20 cellular contexts compared by ENCODE assay signal in genomic region chr17:79989106-79989835, GRCh38. TPM values are rescaled to one million over a fixed set of nuclear protein-coding genes. Genes with fewer than 3 reads are reported as not detected.
DNase-seq lines count a peak whose midpoint lies in the region; ATAC-seq and TF ChIP-seq lines count a peak whose summit lies in the region.
"Had no signal": no experiment of that assay in that cellular context is flagged by ENCODE, and none has a peak within 500 bp of the region (broad histone marks: within the 10 kb centered on the region; RNA-seq: fewer than 3 reads in every experiment).

No MANE protein-coding gene starts in this region.

- H3K4me1 Mint-ChIP-seq in GM23338: peaks cover 66% of the 10 kb centered on the region
- peaks cover 66% of the 10 kb centered on the region for H3K4me1 Mint-ChIP-seq in osteocyte (ENCODE audit: unreplicated experiment)
- H3K4me1 Mint-ChIP-seq in activated CD4-positive, alpha-beta memory T cell treated with anti-CD3 and anti-CD28 coated beads, Interleukin-2, amount 10 ng/mL, durations not matched to agents 7 days and 5 days: peaks cover 18% of the 10 kb centered on the region

- H3K4me3 Mint-ChIP-seq in GM23338 (no peak overlapping the region), osteocyte (ENCODE audit: unreplicated experiment) (no peak overlapping the region)
- no peak overlapping the region for H3K4me3 Mint-ChIP-seq in activated CD4-positive, alpha-beta memory T cell treated with anti-CD3 and anti-CD28 coated beads, Interleukin-2, amount 10 ng/mL, durations not matched to agents 7 days and 5 days
- H3K4me3 Mint-ChIP-seq: activated CD4-positive, alpha-beta T cell treated with anti-CD3 and anti-CD28 coated beads, Interleukin-2, amount 10 ng/mL, durations not matched to agents 7 days and 5 days had no signal

- no peak overlapping the region for H3K4me2 ChIP-seq in GM23338

- H3K79me2 ChIP-seq in GM23338 (replicated peaks; ENCODE audit: insufficient read depth): peaks cover 56% of the 10 kb centered on the region

- H3K27me3 ChIP-seq in GM23338 (ENCODE audit: insufficient read depth): no peaks in the 10 kb centered on the region
- H3K27me3 ChIP-seq in duodenal mucosa (ENCODE audit: control insufficient read depth in 1 of 2, insufficient read depth in 2 of 2, low read length in 2 of 2): no peaks in the 10 kb centered on the region
- H3K27me3 ChIP-seq: cardiac muscle cell, esophagus muscularis mucosa had no signal

- H3F3A ChIP-seq in GM23338 (replicated peaks; ENCODE audit: low read depth): peaks cover 7% of the 10 kb centered on the region; the same call in 1 of the 2 replicates

- H3K27ac Mint-ChIP-seq in GM23338 (peak overlapping the region; percentile 12; the same call in 1 of the 2 replicates), osteocyte (ENCODE audit: unreplicated experiment) (peak overlapping the region; percentile 94)
- no peak overlapping the region for H3K27ac Mint-ChIP-seq in activated CD4-positive, alpha-beta memory T cell treated with anti-CD3 and anti-CD28 coated beads, Interleukin-2, amount 10 ng/mL, durations not matched to agents 7 days and 5 days
- H3K27ac Mint-ChIP-seq: activated CD4-positive, alpha-beta T cell treated with anti-CD3 and anti-CD28 coated beads, Interleukin-2, amount 10 ng/mL, durations not matched to agents 7 days and 5 days had no signal

- H3K27ac ChIP-seq in 22Rv1 (peak overlapping the region; percentile 97), GM23338 (ENCODE audit: low read depth) (peak overlapping the region; percentile 59; the same call in 1 of the 2 replicates), duodenal mucosa (ENCODE audit: low read depth, low read length) (no peak overlapping the region)
- H3K27ac ChIP-seq: esophagus muscularis mucosa had no signal

- peaks cover 45% of the 10 kb centered on the region for H3K4me1 ChIP-seq in GM23338 (ENCODE audit: insufficient read depth)
- peaks cover 85 to 89% of the 10 kb centered on the region in 2 donors for H3K4me1 ChIP-seq in duodenal mucosa (ENCODE audit: control insufficient read depth in 1 of 2, insufficient read depth in 2 of 2, low read length in 2 of 2)

- peaks cover 17% of the 10 kb centered on the region for H3K27me3 Mint-ChIP-seq in GM23338 (ENCODE audit: insufficient read depth, low read depth, poor library complexity)
- H3K27me3 Mint-ChIP-seq in osteocyte (ENCODE audit: unreplicated experiment): no peaks in the 10 kb centered on the region
- H3K27me3 Mint-ChIP-seq in activated CD4-positive, alpha-beta memory T cell treated with anti-CD3 and anti-CD28 coated beads, Interleukin-2, amount 10 ng/mL, durations not matched to agents 7 days and 5 days: peaks cover 11% of the 10 kb centered on the region
- H3K27me3 Mint-ChIP-seq: activated CD4-positive, alpha-beta T cell treated with anti-CD3 and anti-CD28 coated beads, Interleukin-2, amount 10 ng/mL, durations not matched to agents 7 days and 5 days; stimulated activated naive CD8-positive, alpha-beta T cell treated with anti-CD3 and anti-CD28 coated beads, Interleukin-15, amount 100 ng/mL, for 72 hours had no signal

- no peaks in the 10 kb centered on the region for H3K9me3 ChIP-seq in duodenal mucosa (ENCODE audit: control insufficient read depth in 1 of 2, low read length in 2 of 2)
- H3K9me3 ChIP-seq: esophagus muscularis mucosa, left lung had no signal

- no peak overlapping the region for H2AFZ ChIP-seq in GM23338

- ATAC-seq in GM23338: no peak; the same call in 2 of the 3 replicates
- ATAC-seq in HG02571 (IDR thresholded peaks at IDR 0.05; ENCODE audit: unreplicated experiment): no peak
- ATAC-seq: left lung; stimulated activated naive CD8-positive, alpha-beta T cell treated with anti-CD3 and anti-CD28 coated beads, Interleukin-15, amount 100 ng/mL, for 72 hours had no signal

- H4K20me1 ChIP-seq in GM23338 (replicated peaks; ENCODE audit: insufficient read depth): peaks cover 13% of the 10 kb centered on the region

- no peaks in the 10 kb centered on the region; the same call in 2 of the 3 replicates for H3K9me3 Mint-ChIP-seq in GM23338
- no peaks in the 10 kb centered on the region for H3K9me3 Mint-ChIP-seq in osteocyte (ENCODE audit: unreplicated experiment)
- H3K9me3 Mint-ChIP-seq in activated CD4-positive, alpha-beta memory T cell treated with anti-CD3 and anti-CD28 coated beads, Interleukin-2, amount 10 ng/mL, durations not matched to agents 7 days and 5 days: no peaks in the 10 kb centered on the region
- H3K9me3 Mint-ChIP-seq: activated CD4-positive, alpha-beta T cell treated with anti-CD3 and anti-CD28 coated beads, Interleukin-2, amount 10 ng/mL, durations not matched to agents 7 days and 5 days; CD8-positive, alpha-beta memory T cell; stimulated activated naive CD8-positive, alpha-beta T cell treated with anti-CD3 and anti-CD28 coated beads, Interleukin-15, amount 100 ng/mL, for 72 hours had no signal

- peaks cover 2% of the 10 kb centered on the region; the same call in 2 of the 3 replicates for H3K36me3 Mint-ChIP-seq in GM23338 (ENCODE audit: low read depth)
- no peaks in the 10 kb centered on the region for H3K36me3 Mint-ChIP-seq in osteocyte (ENCODE audit: unreplicated experiment)
- no peaks in the 10 kb centered on the region for H3K36me3 Mint-ChIP-seq in activated CD4-positive, alpha-beta memory T cell treated with anti-CD3 and anti-CD28 coated beads, Interleukin-2, amount 10 ng/mL, durations not matched to agents 7 days and 5 days (ENCODE audit: low read depth)
- H3K36me3 Mint-ChIP-seq: CD8-positive, alpha-beta memory T cell had no signal

- no peaks in the 10 kb centered on the region for H3K36me3 ChIP-seq in GM23338 (ENCODE audit: insufficient read depth)
- no peaks in the 10 kb centered on the region for H3K36me3 ChIP-seq in duodenal mucosa (ENCODE audit: control insufficient read depth in 1 of 2, insufficient read depth in 2 of 2, low read length in 2 of 2)
- H3K36me3 ChIP-seq: cardiac muscle cell, left lung had no signal

- no peaks in the 10 kb centered on the region for H3K9me2 ChIP-seq in GM23338 (ENCODE audit: insufficient read depth)

- peak overlapping the region; percentile 7 to 25 for H3K9ac ChIP-seq in duodenal mucosa (ENCODE audit: low read depth in 1 of 2, low read length in 2 of 2)

- no peak for DNase-seq in GM23338 (ENCODE audit: low spot score)
- DNase-seq in osteocyte (ENCODE audit: extremely low spot score, unreplicated experiment): no peak
- DNase-seq in EL: no peak
- no peak for DNase-seq in HEK293T (ENCODE audit: extremely low spot score)
- no peak for DNase-seq in activated CD4-positive, alpha-beta memory T cell treated with anti-CD3 and anti-CD28 coated beads, Interleukin-2, amount 10 ng/mL, durations not matched to agents 7 days and 5 days
- DNase-seq: activated CD4-positive, alpha-beta T cell treated with anti-CD3 and anti-CD28 coated beads, Interleukin-2, amount 10 ng/mL, durations not matched to agents 7 days and 5 days; activated effector memory CD4-positive, alpha-beta T cell treated with anti-CD3 and anti-CD28 coated beads, Interleukin-2, amount 50 U/mL, for 16 hours; DND-41; KG1; NCI-H1092; NCI-H2081; NCI-H510A treated with DMSO at 0.1 percent for 48 hours; stimulated activated naive CD8-positive, alpha-beta T cell treated with anti-CD3 and anti-CD28 coated beads, Interleukin-15, amount 100 ng/mL, for 72 hours had no signal

- H3K4me3 ChIP-seq in GM23338 (no peak overlapping the region), duodenal mucosa (ENCODE audit: low read depth in 1 of 2, low read length in 2 of 2) (no peak overlapping the region)
- H3K4me3 ChIP-seq: cardiac muscle cell, esophagus muscularis mucosa, left lung had no signal

- CTCF ChIA-PET in HEK293T (lab: Yijun Ruan, JAX): interaction anchor here (1.5 kb wide), 1 partner anchor 19 kb away, joined by 4 read pairs; no protein-coding TSS in a partner anchor
- CTCF ChIA-PET in activated CD4-positive, alpha-beta memory T cell treated with anti-CD3 and anti-CD28 coated beads, Interleukin-2, amount 10 ng/mL, durations not matched to agents 7 days and 5 days (lab: Charles Lee): interaction anchor here (1.5 kb wide), 1 partner anchor 15 kb away, joined by 3 read pairs; no protein-coding TSS in a partner anchor

- POLR2A ChIA-PET in HEK293T (lab: Yijun Ruan, JAX): no interaction called here
- POLR2A ChIA-PET in activated CD4-positive, alpha-beta memory T cell treated with anti-CD3 and anti-CD28 coated beads, Interleukin-2, amount 10 ng/mL, durations not matched to agents 7 days and 5 days (lab: Charles Lee): no interaction called here

- TF ChIP-seq CTCF in 22Rv1 (IDR thresholded peaks at IDR 0.05) (no peak), GM23338 (conservative IDR thresholded peaks at IDR 0.05; ENCODE audit: low read depth in 2 of 2) (no peak), osteocyte (IDR thresholded peaks at IDR 0.05) (no peak)

TF ChIP-seq in GM23338, 12 proteins besides CTCF, POLR2A, EP300 and RAD21 (continues in another document):
- TF ChIP-seq, protein P1, sequence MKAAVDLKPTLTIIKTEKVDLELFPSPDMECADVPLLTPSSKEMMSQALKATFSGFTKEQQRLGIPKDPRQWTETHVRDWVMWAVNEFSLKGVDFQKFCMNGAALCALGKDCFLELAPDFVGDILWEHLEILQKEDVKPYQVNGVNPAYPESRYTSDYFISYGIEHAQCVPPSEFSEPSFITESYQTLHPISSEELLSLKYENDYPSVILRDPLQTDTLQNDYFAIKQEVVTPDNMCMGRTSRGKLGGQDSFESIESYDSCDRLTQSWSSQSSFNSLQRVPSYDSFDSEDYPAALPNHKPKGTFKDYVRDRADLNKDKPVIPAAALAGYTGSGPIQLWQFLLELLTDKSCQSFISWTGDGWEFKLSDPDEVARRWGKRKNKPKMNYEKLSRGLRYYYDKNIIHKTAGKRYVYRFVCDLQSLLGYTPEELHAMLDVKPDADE (IDR thresholded peaks at IDR 0.05): no peak

TF ChIP-seq in HEK293T, 16 proteins besides CTCF, POLR2A, EP300 and RAD21 (continues in another document):
- TF ChIP-seq ARNT (IDR thresholded peaks at IDR 0.05) (no peak), NFRKB (IDR thresholded peaks at IDR 0.05) (no peak), SUZ12 (IDR thresholded peaks at IDR 0.05) (no peak), FOXM1 (IDR thresholded peaks at IDR 0.05; ENCODE audit: borderline replicate concordance) (no peak), LEF1 (IDR thresholded peaks at IDR 0.05; ENCODE audit: borderline replicate concordance) (no peak), SP1 (IDR thresholded peaks at IDR 0.05) (no peak), L3MBTL2 (conservative IDR thresholded peaks at IDR 0.05) (no peak), BHLHE40 (IDR thresholded peaks at IDR 0.05; ENCODE audit: borderline replicate concordance) (no peak)

RNA-seq across cellular contexts. Expression of gene TBC1D16, which starts 46.4 kb away (rescaled TPM):
- total RNA-seq in GM23338 (2014; rRNA removed; shearing (Covaris generic)): 93.5 and 104 TPM in 2 replicates
- polyA plus RNA-seq in GM23338 (2016; fragmentation: Nextera tagmentation; extraction: Ambion mirVana): 15.2 and 16.7 TPM in 2 replicates
- total RNA-seq in osteocyte: 45.2 and 45.9 TPM in 2 replicates
- under 1 TPM; 0.63 TPM for total RNA-seq in activated CD4-positive, alpha-beta memory T cell treated with anti-CD3 and anti-CD28 coated beads, Interleukin-2, amount 10 ng/mL, durations not matched to agents 7 days and 5 days

RNA-seq across cellular contexts. Expression of gene CCDC40, which starts 47.2 kb away (rescaled TPM):
- 7.1 and 8.1 TPM in 2 replicates for total RNA-seq in GM23338 (2014; rRNA removed; shearing (Covaris generic))
- polyA plus RNA-seq in GM23338 (2016; fragmentation: Nextera tagmentation; extraction: Ambion mirVana): 6.7 and 7.6 TPM in 2 replicates
- total RNA-seq in osteocyte: 9.5 and 10.5 TPM in 2 replicates
- total RNA-seq in activated CD4-positive, alpha-beta memory T cell treated with anti-CD3 and anti-CD28 coated beads, Interleukin-2, amount 10 ng/mL, durations not matched to agents 7 days and 5 days: not detected
- total RNA-seq: activated CD4-positive, alpha-beta T cell treated with anti-CD3 and anti-CD28 coated beads, Interleukin-2, amount 10 ng/mL, durations not matched to agents 7 days and 5 days had no signal
- polyA plus RNA-seq: CD8-positive, alpha-beta memory T cell had no signal

Comparison
In these comparisons a context has a peak if more than half of its experiments do, and no peak if none do; other contexts are left out.
1. RNA of gene TBC1D16, which starts 46.4 kb away (total RNA-seq): 93.5 to 104 TPM in GM23338 and 45.2 to 45.9 TPM in osteocyte; 0.63 TPM in activated CD4-positive, alpha-beta memory T cell treated with anti-CD3 and anti-CD28 coated beads, Interleukin-2, amount 10 ng/mL, durations not matched to agents 7 days and 5 days; every median in the first group is over 10 times any median in the second.